ENCODE assay signal across 18 cellular contexts in the genomic region with DNA sequence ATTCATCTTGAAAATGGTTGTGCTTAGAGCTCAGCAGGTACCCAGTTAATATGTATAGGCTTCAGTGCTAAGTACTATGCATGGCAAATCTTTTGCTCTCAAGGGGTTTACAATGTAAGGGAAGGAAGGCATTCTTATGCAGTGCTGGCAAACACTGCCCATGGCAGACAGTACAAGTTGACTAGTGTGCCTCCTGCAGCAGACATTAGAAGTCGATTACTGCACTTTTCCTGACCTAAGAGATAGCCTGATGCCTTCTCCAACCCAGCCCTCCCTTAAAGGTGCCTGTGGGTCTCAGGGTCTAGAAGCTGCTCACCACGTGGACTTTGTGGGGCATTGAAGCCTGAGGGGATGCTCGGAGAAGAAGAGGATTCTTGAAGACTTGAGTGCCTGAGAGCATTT. TPM values are rescaled to one million over a fixed set of nuclear protein-coding genes. Genes with fewer than 3 reads are reported as not detected.
"Had no signal": no experiment of that assay in that cellular context is flagged by ENCODE, and none has a peak within 500 bp of the region (broad histone marks: within the 10 kb centered on the region; RNA-seq: fewer than 3 reads in every experiment).

No MANE protein-coding gene starts in this region.

- H3K27me3 Mint-ChIP-seq: activated CD4-positive, alpha-beta memory T cell treated with anti-CD3 and anti-CD28 coated beads, Interleukin-2, amount 10 ng/mL, durations not matched to agents 7 days and 5 days had no signal

- H3K27ac Mint-ChIP-seq: activated CD4-positive, alpha-beta memory T cell treated with anti-CD3 and anti-CD28 coated beads, Interleukin-2, amount 10 ng/mL, durations not matched to agents 7 days and 5 days; activated naive CD8-positive, alpha-beta T cell treated with anti-CD3 and anti-CD28 coated beads, Interleukin-2, amount 10 ng/mL, durations not matched to agents 7 days and 5 days; activated T-cell treated with anti-CD3 and anti-CD28 coated beads, Interleukin-2, amount 50 U/mL, for 72 hours; naive thymus-derived CD8-positive, alpha-beta T cell; T-cell; type B pancreatic cell had no signal

- H3K4me3 Mint-ChIP-seq: activated CD4-positive, alpha-beta memory T cell treated with anti-CD3 and anti-CD28 coated beads, Interleukin-2, amount 10 ng/mL, durations not matched to agents 7 days and 5 days; activated naive CD8-positive, alpha-beta T cell treated with anti-CD3 and anti-CD28 coated beads, Interleukin-2, amount 10 ng/mL, durations not matched to agents 7 days and 5 days; activated T-cell treated with anti-CD3 and anti-CD28 coated beads, Interleukin-2, amount 50 U/mL, for 72 hours; naive thymus-derived CD8-positive, alpha-beta T cell; T-cell; type B pancreatic cell had no signal

- H3K9me3 ChIP-seq: esophagus muscularis mucosa, lower lobe of right lung, psoas muscle, sigmoid colon, suprapubic skin had no signal

- H3K4me3 ChIP-seq: dorsolateral prefrontal cortex, esophagus muscularis mucosa, lower lobe of right lung, psoas muscle, sigmoid colon, suprapubic skin had no signal

- H3K36me3 ChIP-seq: esophagus muscularis mucosa, lower lobe of right lung, sigmoid colon, suprapubic skin had no signal

- H3K9me3 Mint-ChIP-seq: activated CD4-positive, alpha-beta memory T cell treated with anti-CD3 and anti-CD28 coated beads, Interleukin-2, amount 10 ng/mL, durations not matched to agents 7 days and 5 days; activated naive CD8-positive, alpha-beta T cell treated with anti-CD3 and anti-CD28 coated beads, Interleukin-2, amount 10 ng/mL, durations not matched to agents 7 days and 5 days; activated T-cell treated with anti-CD3 and anti-CD28 coated beads, Interleukin-2, amount 50 U/mL, for 72 hours; naive thymus-derived CD8-positive, alpha-beta T cell; T-cell; type B pancreatic cell had no signal

- DNase-seq: activated CD4-positive, alpha-beta memory T cell treated with anti-CD3 and anti-CD28 coated beads, Interleukin-2, amount 10 ng/mL, durations not matched to agents 7 days and 5 days; activated naive CD8-positive, alpha-beta T cell treated with anti-CD3 and anti-CD28 coated beads, Interleukin-2, amount 10 ng/mL, durations not matched to agents 7 days and 5 days; activated T-cell treated with anti-CD3 and anti-CD28 coated beads, Interleukin-2, amount 50 U/mL, for 72 hours; anterior cingulate cortex; dorsolateral prefrontal cortex; lower lobe of right lung; naive thymus-derived CD8-positive, alpha-beta T cell; occipital lobe; psoas muscle; sigmoid colon; stimulated activated CD4-positive, alpha-beta T cell treated with anti-CD3 and anti-CD28 coated beads, Interleukin-4, amount 100 ng/mL, for 1 hour; stimulated activated CD8-positive, alpha-beta memory T cell treated with anti-CD3 and anti-CD28 coated beads, Interleukin-4, amount 100 ng/mL, for 48 hours; stimulated activated naive CD8-positive, alpha-beta T cell treated with anti-CD3 and anti-CD28 coated beads, Interleukin-15, Interleukin-2, amounts not matched to agents 100 U/mL and 50 U/mL, for 24 hours; T-cell; T1000 had no signal

- ATAC-seq: activated T-cell treated with anti-CD3 and anti-CD28 coated beads, Interleukin-2, amount 50 U/mL, for 72 hours; lower lobe of right lung; naive thymus-derived CD8-positive, alpha-beta T cell; psoas muscle; stimulated activated naive CD8-positive, alpha-beta T cell treated with anti-CD3 and anti-CD28 coated beads, Interleukin-15, Interleukin-2, amounts not matched to agents 100 U/mL and 50 U/mL, for 24 hours; T-cell had no signal

- H3K27me3 ChIP-seq: esophagus muscularis mucosa, sigmoid colon, suprapubic skin had no signal

- H3K36me3 Mint-ChIP-seq: activated naive CD8-positive, alpha-beta T cell treated with anti-CD3 and anti-CD28 coated beads, Interleukin-2, amount 10 ng/mL, durations not matched to agents 7 days and 5 days; naive thymus-derived CD8-positive, alpha-beta T cell; T-cell; type B pancreatic cell had no signal

RNA-seq across cellular contexts. Expression of gene GLI2, which starts 50.9 kb away (rescaled TPM):
- total RNA-seq: activated T-cell treated with anti-CD3 and anti-CD28 coated beads, Interleukin-2, amount 50 U/mL, for 72 hours; naive thymus-derived CD8-positive, alpha-beta T cell had no signal
